In the genomic region with DNA sequence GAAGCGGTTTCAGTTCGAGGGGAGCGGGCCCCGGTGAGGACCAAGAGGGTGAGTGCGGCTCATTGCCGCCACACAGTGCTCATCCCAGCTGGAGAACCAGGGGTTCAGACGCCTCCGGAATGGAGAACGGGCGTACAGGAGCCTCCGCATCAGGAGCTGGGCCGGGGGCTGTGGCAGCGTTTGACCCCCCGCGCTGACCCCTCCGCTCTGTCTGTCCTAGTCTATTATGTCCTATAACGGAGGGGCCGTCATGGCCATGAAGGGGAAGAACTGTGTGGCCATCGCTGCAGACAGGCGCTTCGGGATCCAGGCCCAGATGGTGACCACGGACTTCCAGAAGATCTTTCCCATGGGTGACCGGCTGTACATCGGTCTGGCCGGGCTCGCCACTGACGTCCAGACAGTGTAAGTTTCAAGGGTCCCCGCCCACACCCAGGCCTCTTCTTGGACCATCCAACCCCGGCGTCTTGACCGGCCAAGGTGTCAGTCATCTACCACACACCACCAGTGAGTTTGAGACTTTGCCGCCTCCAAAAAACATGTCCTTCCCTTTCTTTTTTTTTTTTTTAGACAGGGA, we compare ENCODE assay signal across 8 cellular contexts. TPM values are rescaled to one million over a fixed set of nuclear protein-coding genes. Genes with fewer than 3 reads are reported as not detected.
A peak's percentile ranks its signal among the peaks of the same experiment; 100 is the strongest.
DNase-seq lines count a peak whose midpoint lies in the region; ATAC-seq and TF ChIP-seq lines count a peak whose summit lies in the region.

No MANE protein-coding gene starts in this region.

- no peak for TF ChIP-seq CTCF in 22Rv1 (IDR thresholded peaks at IDR 0.05)
- TF ChIP-seq CTCF in right atrium auricular region (IDR thresholded peaks at IDR 0.05), result no peak

- H3K36me3 Mint-ChIP-seq in T-helper 17 cell (ENCODE audit: low read depth), result peaks cover 8% of the 10 kb centered on the region
- H3K36me3 Mint-ChIP-seq in stimulated activated effector memory CD8-positive, alpha-beta T cell treated with anti-CD3 and anti-CD28 coated beads, Interleukin-12 subunit alpha, Interleukin-12 subunit beta, amount 100 ng/mL, for 72 hours, result peaks cover 73% of the 10 kb centered on the region

- H3K9me3 ChIP-seq in T-helper 17 cell (ENCODE audit: control insufficient read depth, low read length, poor library complexity, severe bottlenecking), result no peaks in the 10 kb centered on the region
- H3K9me3 ChIP-seq in right atrium auricular region, result no peaks in the 10 kb centered on the region

- H3K27me3 Mint-ChIP-seq in T-helper 17 cell, result peaks cover 22% of the 10 kb centered on the region

- H3K27ac ChIP-seq in 22Rv1 (peak overlapping the region; percentile 99), right atrium auricular region (peak overlapping the region; percentile 91 to 96)

- peaks cover 32% of the 10 kb centered on the region for H3K36me3 ChIP-seq in right atrium auricular region

- H3K4me3 Mint-ChIP-seq in T-helper 17 cell, result peak overlapping the region; percentile 100
- H3K4me3 Mint-ChIP-seq in stimulated activated effector memory CD8-positive, alpha-beta T cell treated with anti-CD3 and anti-CD28 coated beads, Interleukin-12 subunit alpha, Interleukin-12 subunit beta, amount 100 ng/mL, for 72 hours, result peak overlapping the region; percentile 85

- H3K27ac Mint-ChIP-seq in T-helper 17 cell, result peak overlapping the region; percentile 95
- peak overlapping the region; percentile 96 for H3K27ac Mint-ChIP-seq in stimulated activated effector memory CD8-positive, alpha-beta T cell treated with anti-CD3 and anti-CD28 coated beads, Interleukin-12 subunit alpha, Interleukin-12 subunit beta, amount 100 ng/mL, for 72 hours

- H3K9me3 Mint-ChIP-seq in stimulated activated effector memory CD8-positive, alpha-beta T cell treated with anti-CD3 and anti-CD28 coated beads, Interleukin-12 subunit alpha, Interleukin-12 subunit beta, amount 100 ng/mL, for 72 hours, result no peaks in the 10 kb centered on the region

- DNase-seq in T-helper 17 cell (no peak), right atrium auricular region (ENCODE audit: low spot score) (no peak), COR-L47 (lab: John Stamatoyannopoulos, UW) (no peak), occipital lobe (lab: John Stamatoyannopoulos, UW) (no peak), putamen (ENCODE audit: low spot score) (no peak)
- no peak for DNase-seq in stimulated activated effector memory CD8-positive, alpha-beta T cell treated with anti-CD3 and anti-CD28 coated beads, Interleukin-12 subunit alpha, Interleukin-12 subunit beta, amount 100 ng/mL, for 72 hours (ENCODE audit: low spot score in 2 of 2)

- H3K27me3 ChIP-seq in right atrium auricular region, result no peaks in the 10 kb centered on the region

- ATAC-seq in GM21737 (IDR thresholded peaks at IDR 0.05; ENCODE audit: unreplicated experiment) (peak; percentile 11), T-helper 17 cell (peak; percentile 1)
- ATAC-seq in stimulated activated effector memory CD8-positive, alpha-beta T cell treated with anti-CD3 and anti-CD28 coated beads, Interleukin-12 subunit alpha, Interleukin-12 subunit beta, amount 100 ng/mL, for 72 hours, result peak; percentile 8

- H3K4me3 ChIP-seq in right atrium auricular region, result peak overlapping the region; percentile 71 to 78

- peaks cover 47% of the 10 kb centered on the region for H3K4me1 Mint-ChIP-seq in T-helper 17 cell
- H3K4me1 Mint-ChIP-seq in stimulated activated effector memory CD8-positive, alpha-beta T cell treated with anti-CD3 and anti-CD28 coated beads, Interleukin-12 subunit alpha, Interleukin-12 subunit beta, amount 100 ng/mL, for 72 hours, result peaks cover 53% of the 10 kb centered on the region

- H3K4me1 ChIP-seq in right atrium auricular region, result peaks cover 0 to 52% of the 10 kb centered on the region in 2 donors

RNA-seq across cellular contexts. Expression of a gene that starts 0.5 kb away (rescaled TPM):
- 10 to 100 TPM; 78.5 to 85.5 TPM for total RNA-seq in T-helper 17 cell
- 100 to 1,000 TPM; 185 to 200 TPM for total RNA-seq in right atrium auricular region
- total RNA-seq in occipital lobe, result 138 TPM

RNA-seq across cellular contexts. Expression of a gene that starts 4.9 kb away (rescaled TPM):
- total RNA-seq in T-helper 17 cell (not detected), right atrium auricular region (10 to 100 TPM in 1 of 2 donors, 1 to 10 TPM in 1; 5.9 to 12.1 TPM), occipital lobe (4.8 TPM)

RNA-seq across cellular contexts. Expression of a gene that starts 22.9 kb away (rescaled TPM):
- 10 to 100 TPM; 12.0 to 12.8 TPM for total RNA-seq in T-helper 17 cell
- 10 to 100 TPM; 17.2 to 20.0 TPM for total RNA-seq in right atrium auricular region
- total RNA-seq in occipital lobe, result 2.3 TPM

RNA-seq across cellular contexts. Expression of a gene that starts 46.3 kb away (rescaled TPM):
- total RNA-seq in T-helper 17 cell (10 to 100 TPM; 28.2 to 33.5 TPM), right atrium auricular region (10 to 100 TPM; 45.9 to 47.7 TPM), occipital lobe (166 TPM)

RNA-seq across cellular contexts. Expression of a gene that starts 47.9 kb away (rescaled TPM):
- total RNA-seq in T-helper 17 cell (100 to 1,000 TPM; 304 to 334 TPM), right atrium auricular region (10 to 100 TPM; 38.6 to 71.6 TPM), occipital lobe (18.4 TPM)
